ENCODE assay signal across 13 cellular contexts in genomic region chr3:112132554-112132953, GRCh38. TPM values are rescaled to one million over a fixed set of nuclear protein-coding genes. Genes with fewer than 3 reads are reported as not detected.
A peak's percentile ranks its signal among the peaks of the same experiment; 100 is the strongest.
DNase-seq lines count a peak whose midpoint lies in the region; ATAC-seq and TF ChIP-seq lines count a peak whose summit lies in the region.
"Had no signal": no experiment of that assay in that cellular context is flagged by ENCODE, and none has a peak within 500 bp of the region (broad histone marks: within the 10 kb centered on the region; RNA-seq: fewer than 3 reads in every experiment).

No MANE protein-coding gene starts in this region.

- H3K79me1 ChIP-seq in neuronal stem cell (ENCODE audit: low read depth, low read length): no peaks in the 10 kb centered on the region

- H3K79me2 ChIP-seq in OCI-LY7 (ENCODE audit: insufficient read depth, low read depth, low read length): peaks cover 81% of the 10 kb centered on the region

- H3K36me3 Mint-ChIP-seq in CD8-positive, alpha-beta T cell: peaks cover 9% of the 10 kb centered on the region

- H2AFZ ChIP-seq in OCI-LY7 (ENCODE audit: low read length): no peak overlapping the region
- H2AFZ ChIP-seq in neuronal stem cell (ENCODE audit: low read length): no peak overlapping the region

- no peak overlapping the region for H2BK12ac ChIP-seq in neuronal stem cell (ENCODE audit: low read length)

- no peak overlapping the region for H3K18ac ChIP-seq in neuronal stem cell (ENCODE audit: low read length)

- DNase-seq in CD8-positive, alpha-beta T cell: no peak
- DNase-seq in OCI-LY7 (ENCODE audit: low spot score): peak; percentile 64
- no peak for DNase-seq in epithelial cell of prostate (ENCODE audit: low read depth, low spot score)
- no peak for DNase-seq in NCI-H748 treated with DMSO at 0.1 percent for 48 hours (lab: John Stamatoyannopoulos, UW)
- DNase-seq in occipital lobe (lab: John Stamatoyannopoulos, UW): no peak
- DNase-seq in neuronal stem cell (ENCODE audit: low spot score): no peak
- no peak for DNase-seq in DMS153 treated with DMSO at 0.1 percent for 48 hours (lab: John Stamatoyannopoulos, UW; ENCODE audit: unreplicated experiment)
- DNase-seq: NCI-H1092, ovary, SIG-M5 had no signal

- H3K4me2 ChIP-seq in OCI-LY7 (ENCODE audit: low read length) (peak overlapping the region; percentile 99), neuronal stem cell (ENCODE audit: insufficient read depth, low read length, poor library complexity, severe bottlenecking) (no peak overlapping the region)

- POLR2A ChIA-PET in CD8-positive, alpha-beta T cell (lab: Charles Lee): no interaction called here
- POLR2A ChIA-PET in OCI-LY7 (lab: Charles Lee): interaction anchor here (0.9 to 16.9 kb wide), 12 partner anchors 8 to 887 kb away, joined by 3 to 566 read pairs (median 6); partner anchors contain the start of gene BTLA

- no peaks in the 10 kb centered on the region for H3K36me3 ChIP-seq in CD8-positive, alpha-beta T cell (ENCODE audit: insufficient read depth, low read length)
- peaks cover 46% of the 10 kb centered on the region for H3K36me3 ChIP-seq in OCI-LY7 (ENCODE audit: insufficient read depth, low read length)
- H3K36me3 ChIP-seq in neuronal stem cell (replicated peaks in 1 of 2; ENCODE audit: control insufficient read depth in 2 of 2, insufficient read depth in 2 of 2, low read length in 2 of 2): no peaks in the 10 kb centered on the region
- H3K36me3 ChIP-seq: left ventricle myocardium inferior, ovary had no signal

- no peak overlapping the region for H3K9ac ChIP-seq in neuronal stem cell (ENCODE audit: low read depth, low read length, poor library complexity)

- H2BK5ac ChIP-seq in neuronal stem cell (ENCODE audit: low read length): no peak overlapping the region

- no peak overlapping the region for H3K14ac ChIP-seq in neuronal stem cell (ENCODE audit: low read length)

- H3K27ac Mint-ChIP-seq in CD8-positive, alpha-beta T cell: peak overlapping the region; percentile 95

- peak overlapping the region; percentile 94 for H3K4me3 Mint-ChIP-seq in CD8-positive, alpha-beta T cell

- H3K27me3 ChIP-seq in CD8-positive, alpha-beta T cell (ENCODE audit: insufficient read depth, low read length): no peaks in the 10 kb centered on the region
- no peaks in the 10 kb centered on the region for H3K27me3 ChIP-seq in neuronal stem cell (ENCODE audit: control insufficient read depth in 3 of 3, insufficient read depth in 3 of 3, low read depth in 1 of 3, low read length in 3 of 3)
- H3K27me3 ChIP-seq: ovary had no signal

- H4K20me1 ChIP-seq in OCI-LY7 (ENCODE audit: insufficient read depth, low read length): no peaks in the 10 kb centered on the region

- CTCF ChIA-PET in CD8-positive, alpha-beta T cell (lab: Charles Lee): interaction anchor here (0.6 to 1.4 kb wide), 5 partner anchors 9 to 440 kb away, joined by 3 to 7 read pairs (median 3); no protein-coding TSS in a partner anchor
- CTCF ChIA-PET in OCI-LY7 (lab: Charles Lee; ENCODE audit: unreplicated experiment): interaction anchor here (0.9 kb wide), 2 partner anchors 17 to 21 kb away, joined by 3 read pairs; no protein-coding TSS in a partner anchor

- H3K9me2 ChIP-seq in OCI-LY7 (ENCODE audit: insufficient read depth, low read length): no peaks in the 10 kb centered on the region

- peaks cover 70% of the 10 kb centered on the region for H3K4me1 ChIP-seq in CD8-positive, alpha-beta T cell (ENCODE audit: insufficient read depth, low read length)
- H3K4me1 ChIP-seq in OCI-LY7 (ENCODE audit: insufficient read depth, low read length, poor library complexity, severe bottlenecking) (peaks cover 80% of the 10 kb centered on the region), neuronal stem cell (ENCODE audit: control insufficient read depth in 2 of 2, insufficient read depth in 1 of 2, low read depth in 1 of 2, low read length in 2 of 2) (peaks cover 7 to 18% of the 10 kb centered on the region in 2 donors)

- H3K4ac ChIP-seq in neuronal stem cell (ENCODE audit: low read length): no peak overlapping the region

- TF ChIP-seq CTCF in CD8-positive, alpha-beta T cell (IDR thresholded peaks at IDR 0.05): no peak
- TF ChIP-seq CTCF in OCI-LY7 (conservative IDR thresholded peaks at IDR 0.05; ENCODE audit: low read length): no peak

- H2BK15ac ChIP-seq in neuronal stem cell (ENCODE audit: low read length): no peak overlapping the region

- no peak overlapping the region for H4K8ac ChIP-seq in neuronal stem cell (ENCODE audit: low read depth, low read length)

- peak overlapping the region; percentile 65 for H3K4me3 ChIP-seq in CD8-positive, alpha-beta T cell (ENCODE audit: low read depth, low read length)
- H3K4me3 ChIP-seq in OCI-LY7 (ENCODE audit: low read depth, low read length, poor library complexity, severe bottlenecking): peak overlapping the region; percentile 86
- H3K4me3 ChIP-seq in neuronal stem cell (ENCODE audit: low read length in 2 of 2): no peak overlapping the region
- H3K4me3 ChIP-seq: left ventricle myocardium inferior, ovary had no signal

- no peak for ATAC-seq in CD8-positive, alpha-beta T cell
- peak; percentile 0 for ATAC-seq in GM21423 (IDR thresholded peaks at IDR 0.05; ENCODE audit: unreplicated experiment)

- H4K91ac ChIP-seq in neuronal stem cell (ENCODE audit: low read depth, low read length, poor library complexity): no peak overlapping the region

- BruUV-seq in OCI-LY7 (replicated peaks; lab: Mats Ljungman, UMichigan): TSS peak; percentile 77

- H2AK5ac ChIP-seq in neuronal stem cell (ENCODE audit: low read depth, low read length): no peak overlapping the region

- WGBS in neuronal stem cell (ENCODE audit: extremely low coverage in 2 of 2, insufficient read length in 2 of 2, insufficient replicate concordance in 1 of 2), 2 donors: no CpG with 5 or more reads among the region's 1 CpG

- peak overlapping the region; percentile 45 for H3K27ac ChIP-seq in CD8-positive, alpha-beta T cell (ENCODE audit: low read depth, low read length)
- H3K27ac ChIP-seq in OCI-LY7 (ENCODE audit: low read depth, low read length, poor library complexity, severe bottlenecking) (peak overlapping the region; percentile 99), epithelial cell of prostate (peak overlapping the region; percentile 15), neuronal stem cell (replicated peaks; ENCODE audit: low read length) (no peak overlapping the region)
- H3K27ac ChIP-seq: left ventricle myocardium inferior, ovary had no signal

- peaks cover 93% of the 10 kb centered on the region for H3K4me1 Mint-ChIP-seq in CD8-positive, alpha-beta T cell (ENCODE audit: low read depth)

- H3K9me3 Mint-ChIP-seq in CD8-positive, alpha-beta T cell: no peaks in the 10 kb centered on the region

- H3K27me3 Mint-ChIP-seq in CD8-positive, alpha-beta T cell (ENCODE audit: low read depth): no peaks in the 10 kb centered on the region

- no peak overlapping the region for H2BK120ac ChIP-seq in neuronal stem cell (ENCODE audit: low read depth, low read length)

- no peaks in the 10 kb centered on the region for H3K9me3 ChIP-seq in CD8-positive, alpha-beta T cell (ENCODE audit: low read length)
- no peaks in the 10 kb centered on the region for H3K9me3 ChIP-seq in OCI-LY7 (ENCODE audit: low read length)
- peaks cover 0 to 1% of the 10 kb centered on the region in 2 donors for H3K9me3 ChIP-seq in neuronal stem cell (replicated peaks in 1 of 2; ENCODE audit: control insufficient read depth in 2 of 2, insufficient read depth in 1 of 2, low read depth in 1 of 2, low read length in 2 of 2)
- H3K9me3 ChIP-seq: left ventricle myocardium inferior, ovary had no signal

- no peak overlapping the region for H3K23ac ChIP-seq in neuronal stem cell (ENCODE audit: low read depth, low read length, poor library complexity)

- intact Hi-C loops in CD8-positive, alpha-beta T cell (cut with DNase I, micrococcal nuclease): loop anchor here in 1 of 2 experiments (2.0 kb wide), 1 partner anchor 60 kb away; no protein-coding TSS in a partner anchor
- intact Hi-C loops in OCI-LY7 (cut with micrococcal nuclease; ENCODE audit: unreplicated experiment): loop anchor here (1.0 to 2.0 kb wide), 2 partner anchors 18 to 366 kb away; partner anchors contain the start of gene BTLA

RNA-seq across cellular contexts. Expression of gene GCSAM, which starts 0.5 kb away (rescaled TPM):
- total RNA-seq in CD8-positive, alpha-beta T cell: 1 to 10 TPM; 3.1 to 4.3 TPM
- total RNA-seq in OCI-LY7 (2014; rRNA removed; shearing (Covaris generic)): 160 and 193 TPM in 2 replicates
- total RNA-seq in OCI-LY7 (2022) (195 and 247 TPM in 2 replicates), occipital lobe (not detected)
- not detected for polyA plus RNA-seq in neuronal stem cell (2013, experiment 1 of 2)
- not detected for polyA plus RNA-seq in neuronal stem cell (2013, experiment 2 of 2)
- total RNA-seq: NCI-H460 had no signal

RNA-seq across cellular contexts. Expression of gene C3orf52, which starts 46.4 kb away (rescaled TPM):
- total RNA-seq in CD8-positive, alpha-beta T cell: under 1 TPM; 0.19 to 0.78 TPM
- total RNA-seq in OCI-LY7 (2014; rRNA removed; shearing (Covaris generic)): 19.0 and 20.1 TPM in 2 replicates
- total RNA-seq in OCI-LY7 (2022) (11.2 and 17.9 TPM in 2 replicates), occipital lobe (0.31 TPM)
- 1.4 TPM for polyA plus RNA-seq in neuronal stem cell (2013, experiment 1 of 2)
- polyA plus RNA-seq in neuronal stem cell (2013, experiment 2 of 2): 1.6 TPM

Comparison
In these comparisons a context has a peak if more than half of its experiments do, and no peak if none do; other contexts are left out.
1. H3K4me3 ChIP-seq: peak in CD8-positive, alpha-beta T cell (single experiment) and OCI-LY7 (single experiment); none in neuronal stem cell (0 of 2).
2. RNA of gene GCSAM, which starts 0.5 kb away (total RNA-seq): 160 to 247 TPM in OCI-LY7; 3.1 to 4.3 TPM in CD8-positive, alpha-beta T cell and not detected in occipital lobe (single experiment); every median in the first group is over 10 times any median in the second.